9 cellular contexts compared by ENCODE assay signal in the genomic region with DNA sequence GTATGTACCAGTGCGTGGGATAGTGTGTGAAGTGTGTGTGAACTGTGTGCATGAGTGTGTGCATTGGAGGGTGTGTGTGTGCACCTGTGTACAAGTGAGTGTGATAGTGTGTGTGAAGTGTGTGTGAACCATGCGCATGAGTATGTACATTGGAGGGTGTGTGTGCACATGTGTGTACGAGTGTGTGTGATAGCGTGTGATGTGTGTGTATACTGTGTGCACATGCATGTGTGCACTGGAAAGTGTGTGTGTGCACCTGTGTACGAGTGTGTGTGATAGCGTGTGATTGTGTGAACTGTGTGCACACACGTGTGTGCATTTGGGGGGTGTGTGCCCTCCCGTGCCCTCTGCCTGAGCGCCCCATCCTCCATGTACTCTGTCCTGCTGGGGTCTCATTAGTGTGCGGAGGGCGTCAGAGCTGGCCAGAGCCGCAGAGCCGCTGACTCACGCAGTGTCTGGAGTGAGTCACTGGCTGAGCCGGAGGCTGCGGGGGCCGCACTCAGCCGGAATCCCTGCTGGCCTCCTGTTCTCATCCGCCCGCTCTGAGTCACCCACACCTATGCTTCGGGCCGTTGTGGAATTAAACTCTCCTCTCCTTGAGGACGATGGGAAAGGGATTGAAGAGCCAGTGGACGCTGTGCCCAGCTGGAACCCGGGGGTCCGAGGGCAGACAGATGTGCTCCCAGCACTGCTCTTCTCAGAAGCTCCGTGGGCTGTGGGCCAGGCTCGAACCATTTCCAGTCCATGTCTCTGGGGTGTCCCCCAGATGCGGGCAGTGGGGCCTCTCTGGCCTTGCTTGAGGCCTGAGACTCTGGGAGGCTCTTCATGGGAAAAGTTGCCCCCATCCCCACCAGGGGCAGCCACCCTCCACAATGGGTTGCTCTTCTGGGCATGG.
DNase-seq lines count a peak whose midpoint lies in the region; ATAC-seq lines count a peak whose summit lies in the region.
"Had no signal": no experiment of that assay in that cellular context is flagged by ENCODE, and none has a peak within 500 bp of the region (broad histone marks: within the 10 kb centered on the region; RNA-seq: fewer than 3 reads in every experiment).

No MANE protein-coding gene starts in this region.

- no peaks in the 10 kb centered on the region for H3K36me3 Mint-ChIP-seq in stimulated activated memory B cell treated with anti-CD40 and anti-IgM and Interleukin-4, amounts not matched to agents 10 μg/mL and 1 μg/mL and 100 μg/mL, for 72 hours
- H3K36me3 Mint-ChIP-seq: IgD-negative memory B cell had no signal

- ATAC-seq in HG02642 (IDR thresholded peaks at IDR 0.05; ENCODE audit: poor library complexity, unreplicated experiment) (no peak), GM18873 (IDR thresholded peaks at IDR 0.05; ENCODE audit: low FRiP score, unreplicated experiment) (no peak), HG03378 (IDR thresholded peaks at IDR 0.05; ENCODE audit: unreplicated experiment) (no peak)
- no peak for ATAC-seq in stimulated activated memory B cell treated with anti-CD40 and anti-IgM and Interleukin-4, amounts not matched to agents 10 μg/mL and 1 μg/mL and 100 μg/mL, for 72 hours

- H3K4me1 Mint-ChIP-seq in stimulated activated memory B cell treated with anti-CD40 and anti-IgM and Interleukin-4, amounts not matched to agents 10 μg/mL and 1 μg/mL and 100 μg/mL, for 72 hours: peaks cover 8% of the 10 kb centered on the region

- no peak overlapping the region for H3K27ac Mint-ChIP-seq in stimulated activated memory B cell treated with anti-CD40 and anti-IgM and Interleukin-4, amounts not matched to agents 10 μg/mL and 1 μg/mL and 100 μg/mL, for 72 hours
- H3K27ac Mint-ChIP-seq: IgD-negative memory B cell had no signal

- DNase-seq in COLO668 (lab: John Stamatoyannopoulos, UW; ENCODE audit: unreplicated experiment): peak; percentile 19
- DNase-seq in NCI-H2227 treated with DMSO at 0.1 percent for 48 hours (lab: John Stamatoyannopoulos, UW): peak; percentile 32
- peak; percentile 88 for DNase-seq in dedifferentiated amniotic fluid mesenchymal stem cell (ENCODE audit: extremely low spot score)
- DNase-seq in middle frontal gyrus (ENCODE audit: extremely low spot score, low spot score): peak; percentile 18

- H3K9me3 Mint-ChIP-seq in stimulated activated memory B cell treated with anti-CD40 and anti-IgM and Interleukin-4, amounts not matched to agents 10 μg/mL and 1 μg/mL and 100 μg/mL, for 72 hours: peaks cover 2% of the 10 kb centered on the region
- H3K9me3 Mint-ChIP-seq: IgD-negative memory B cell had no signal

- H3K27me3 Mint-ChIP-seq in stimulated activated memory B cell treated with anti-CD40 and anti-IgM and Interleukin-4, amounts not matched to agents 10 μg/mL and 1 μg/mL and 100 μg/mL, for 72 hours: peaks cover 42% of the 10 kb centered on the region

- no peak overlapping the region for H3K4me3 Mint-ChIP-seq in stimulated activated memory B cell treated with anti-CD40 and anti-IgM and Interleukin-4, amounts not matched to agents 10 μg/mL and 1 μg/mL and 100 μg/mL, for 72 hours
- H3K4me3 Mint-ChIP-seq: IgD-negative memory B cell had no signal

Comparison
In these comparisons a context has a peak if more than half of its experiments do, and no peak if none do; other contexts are left out.
1. DNase-seq: peak in every context shown above with its lines; median percentile 88 in dedifferentiated amniotic fluid mesenchymal stem cell; 32 in NCI-H2227 treated with DMSO at 0.1 percent for 48 hours; 19 in COLO668; 18 in middle frontal gyrus.